ENCODE assay signal across 11 cellular contexts in the genomic region with DNA sequence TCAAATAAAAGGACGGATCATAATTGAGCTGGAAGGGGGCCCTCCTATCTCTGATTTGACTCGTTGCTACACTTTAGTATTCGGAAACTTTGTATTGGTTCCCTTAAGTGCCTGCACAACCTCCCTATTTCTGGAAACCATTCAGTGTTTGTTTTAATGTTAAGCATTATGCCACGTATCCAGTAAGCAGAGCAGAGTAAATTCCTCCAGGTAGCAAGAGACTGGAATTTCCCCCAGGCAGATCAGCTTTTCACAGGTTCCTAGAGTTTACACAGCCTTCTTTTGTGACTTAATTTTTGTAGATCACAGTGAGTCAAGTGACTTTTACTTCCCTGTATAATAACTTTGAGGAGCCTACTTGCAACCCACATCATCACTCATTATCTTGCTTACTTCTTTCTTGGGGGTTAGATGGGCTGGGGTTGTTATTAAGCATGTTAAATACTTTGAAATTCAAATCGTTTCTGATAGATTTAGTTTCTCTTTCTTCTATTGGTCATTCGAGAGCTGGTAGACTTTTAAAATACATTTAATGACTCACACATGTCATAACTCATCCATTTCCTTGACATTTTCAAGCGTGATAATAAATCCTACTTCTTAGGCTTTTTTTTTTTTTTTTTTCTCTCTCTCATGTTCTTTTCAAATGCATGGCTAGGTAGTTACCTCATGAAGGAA.
DNase-seq lines count a peak whose midpoint lies in the region; FAIRE-seq and TF ChIP-seq lines count a peak whose summit lies in the region.
"Had no signal": no experiment of that assay in that cellular context is flagged by ENCODE, and none has a peak within 500 bp of the region (broad histone marks: within the 10 kb centered on the region; RNA-seq: fewer than 3 reads in every experiment).

No MANE protein-coding gene starts in this region.

- no peak for DNase-seq in H54 (ENCODE audit: insufficient read length, low spot score)
- DNase-seq in RPMI7951 (ENCODE audit: low read depth): peak; percentile 30
- peak; percentile 53 for DNase-seq in glomerular visceral epithelial cell (ENCODE audit: extremely low spot score)
- DNase-seq in pulmonary artery endothelial cell (ENCODE audit: low read depth, low spot score): peak; percentile 29
- no peak for DNase-seq in OCI-LY7 (ENCODE audit: low spot score)
- DNase-seq in central memory CD4-positive, alpha-beta T cell: no peak
- DNase-seq in G401 (ENCODE audit: low spot score): no peak
- no peak for DNase-seq in SKM-1 treated with dmso at 0.1 percent for 144 hours (lab: John Stamatoyannopoulos, UW; ENCODE audit: unreplicated experiment)
- DNase-seq: activated CD4-positive, alpha-beta T cell treated with anti-CD3 and anti-CD28 coated beads for 48 hours; NCI-H1694 treated with DMSO at 0.1 percent for 48 hours; nucleus accumbens had no signal

- H3K27ac ChIP-seq in OCI-LY7 (ENCODE audit: low read depth, low read length, poor library complexity, severe bottlenecking): no peak overlapping the region

- in situ Hi-C loops in G401 (cut with HindIII; ENCODE audit: low sequenced_read_pairs): no loop called here

- H3K4me3 ChIP-seq in OCI-LY7 (ENCODE audit: low read depth, low read length, poor library complexity, severe bottlenecking): no peak overlapping the region

- no peaks in the 10 kb centered on the region for H4K20me1 ChIP-seq in OCI-LY7 (ENCODE audit: insufficient read depth, low read length)

- no peak for TF ChIP-seq CTCF in OCI-LY7 (conservative IDR thresholded peaks at IDR 0.05; ENCODE audit: low read length)

- peak; percentile 75 for FAIRE-seq in H54 (lab: Jason Lieb, UNC)

- no peaks in the 10 kb centered on the region for H3K9me2 ChIP-seq in OCI-LY7 (ENCODE audit: insufficient read depth, low read length)

- H3K79me2 ChIP-seq in OCI-LY7 (ENCODE audit: insufficient read depth, low read depth, low read length): no peaks in the 10 kb centered on the region

- POLR2A ChIA-PET in OCI-LY7 (lab: Charles Lee): no interaction called here

- H3K4me1 ChIP-seq in OCI-LY7 (ENCODE audit: insufficient read depth, low read length, poor library complexity, severe bottlenecking): no peaks in the 10 kb centered on the region

- H3K36me3 ChIP-seq in OCI-LY7 (ENCODE audit: insufficient read depth, low read length): no peaks in the 10 kb centered on the region

- no TSS peak for BruUV-seq in OCI-LY7 (replicated peaks; lab: Mats Ljungman, UMichigan)

- H3K4me2 ChIP-seq in OCI-LY7 (ENCODE audit: low read length): no peak overlapping the region

- intact Hi-C loops in OCI-LY7 (cut with micrococcal nuclease; ENCODE audit: unreplicated experiment): no loop called here

- TF ChIP-seq POLR2A in H54 (IDR thresholded peaks at IDR 0.05; ENCODE audit: low read depth, low read length): no peak

- CTCF ChIA-PET in OCI-LY7 (lab: Charles Lee; ENCODE audit: unreplicated experiment): no interaction called here

- H2AFZ ChIP-seq in OCI-LY7 (ENCODE audit: low read length): no peak overlapping the region

- H3K9me3 ChIP-seq in OCI-LY7 (ENCODE audit: low read length): no peaks in the 10 kb centered on the region

Comparison
In these comparisons a context has a peak if more than half of its experiments do, and no peak if none do; other contexts are left out.
1. DNase-seq: peak in RPMI7951 (single experiment), glomerular visceral epithelial cell (single experiment) and pulmonary artery endothelial cell (single experiment); none in H54 (single experiment), OCI-LY7 (single experiment), central memory CD4-positive, alpha-beta T cell (single experiment), G401 (single experiment) and SKM-1 treated with dmso at 0.1 percent for 144 hours (single experiment).